ENCODE assay signal across 28 cellular contexts in the genomic region with DNA sequence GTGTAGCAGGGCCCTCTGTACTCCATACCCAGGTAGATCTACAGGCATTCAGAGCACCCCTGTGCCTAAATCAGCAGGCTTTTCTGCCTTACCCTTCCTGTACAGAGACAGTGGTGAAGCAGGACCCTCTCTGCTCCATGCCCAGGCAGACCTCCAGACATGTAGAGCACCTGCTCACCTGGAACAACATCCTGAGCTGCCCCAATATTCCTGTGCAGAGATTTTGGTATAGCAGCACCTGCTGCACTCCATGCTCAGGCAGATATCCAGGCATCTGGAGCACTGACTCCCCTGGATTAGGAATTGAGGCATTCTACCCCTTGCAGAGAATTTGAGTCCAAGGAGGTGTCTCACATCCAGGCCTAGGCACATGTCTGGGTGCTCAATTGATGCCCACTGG. TPM values are rescaled to one million over a fixed set of nuclear protein-coding genes. Genes with fewer than 3 reads are reported as not detected.
"Had no signal": no experiment of that assay in that cellular context is flagged by ENCODE, and none has a peak within 500 bp of the region (broad histone marks: within the 10 kb centered on the region; RNA-seq: fewer than 3 reads in every experiment).

No MANE protein-coding gene starts in this region.

- H3K27ac Mint-ChIP-seq: naive thymus-derived CD4-positive, alpha-beta T cell had no signal

- H3K36me3 Mint-ChIP-seq: naive thymus-derived CD4-positive, alpha-beta T cell had no signal

- H3K27ac ChIP-seq: colonic mucosa, dorsolateral prefrontal cortex, epithelial cell of prostate, esophagus squamous epithelium, gastrocnemius medialis, heart right ventricle, left lung, lower lobe of right lung had no signal

- H3K36me3 ChIP-seq: colonic mucosa, esophagus squamous epithelium, gastrocnemius medialis, heart right ventricle, left lung, lower lobe of right lung had no signal

- H3K4me3 Mint-ChIP-seq: endodermal cell; naive thymus-derived CD4-positive, alpha-beta T cell had no signal

- DNase-seq: colonic mucosa; dermis blood vessel endothelial cell; dorsolateral prefrontal cortex; effector CD4-positive, alpha-beta T cell; effector memory CD4-positive, alpha-beta T cell; endodermal cell; erythroblast; esophagus squamous epithelium; foreskin fibroblast; foreskin melanocyte; gastrocnemius medialis; glutamatergic neuron; head of caudate nucleus; heart right ventricle; hippocampal formation; left cardiac atrium; left lung; left ventricle myocardium superior; lower lobe of right lung; mesenchymal stem cell; midbrain; naive thymus-derived CD4-positive, alpha-beta T cell had no signal

- H3K4me1 ChIP-seq: colonic mucosa, gastrocnemius medialis, heart right ventricle, left lung, lower lobe of right lung had no signal

- H3K4me1 Mint-ChIP-seq: naive thymus-derived CD4-positive, alpha-beta T cell had no signal

- H3K27me3 ChIP-seq: colonic mucosa, gastrocnemius medialis, left lung had no signal

- H3K4me3 ChIP-seq: colonic mucosa, dorsolateral prefrontal cortex, esophagus squamous epithelium, gastrocnemius medialis, heart right ventricle, left lung, lower lobe of right lung had no signal

- ATAC-seq: esophagus mucosa; gastrocnemius medialis; heart right ventricle; left cardiac atrium; left lung; left ventricle myocardium superior; lower lobe of right lung; naive thymus-derived CD4-positive, alpha-beta T cell had no signal

RNA-seq across cellular contexts. Expression of a gene that starts 12.6 kb away (rescaled TPM):
- total RNA-seq: colonic mucosa; dermis blood vessel endothelial cell; esophagus mucosa; esophagus squamous epithelium; gastrocnemius medialis; heart right ventricle; kidney epithelial cell; left cardiac atrium; left lung; left ventricle myocardium superior; lower lobe of right lung; lung microvascular endothelial cell; mononuclear cell; naive thymus-derived CD4-positive, alpha-beta T cell had no signal
- polyA plus RNA-seq: heart right ventricle; keratinocyte; naive thymus-derived CD4-positive, alpha-beta T cell had no signal
